ENCODE assay signal across 10 cellular contexts in the genomic region with DNA sequence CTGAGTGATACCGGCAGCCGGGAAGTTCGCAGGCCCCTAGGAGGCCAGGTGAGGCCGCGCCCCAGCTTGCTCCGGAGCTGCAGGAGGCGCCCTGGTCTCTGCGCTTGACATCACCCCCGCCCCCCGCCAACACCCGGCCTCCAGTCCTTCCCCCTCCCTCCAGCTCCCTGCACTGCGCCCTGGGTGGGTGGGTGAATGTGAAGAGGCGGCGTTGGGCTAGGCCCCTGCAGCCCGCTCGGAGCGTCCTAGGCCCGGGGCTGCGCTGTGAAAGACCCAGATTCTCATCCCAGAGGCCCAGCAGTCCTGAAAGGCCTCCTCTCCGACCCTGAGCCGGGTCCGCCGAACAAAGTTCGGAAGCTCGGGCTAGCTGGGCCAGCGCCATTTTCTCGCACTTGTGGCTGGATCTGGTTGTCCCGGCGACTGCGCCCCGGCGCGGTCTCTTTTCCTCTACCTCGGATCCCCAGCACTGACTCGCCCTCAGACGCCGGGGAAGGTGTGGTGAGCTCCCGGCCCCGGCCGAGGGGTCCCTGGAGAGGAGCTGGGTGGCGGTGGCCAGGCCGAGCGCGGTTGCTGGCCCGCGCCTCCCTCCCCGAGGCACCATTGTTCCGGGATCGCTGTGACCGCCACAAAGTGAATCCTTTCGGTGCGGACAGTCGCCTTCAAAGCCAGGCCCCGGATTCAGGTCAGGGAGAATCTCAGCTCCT. TPM values are rescaled to one million over a fixed set of nuclear protein-coding genes. Genes with fewer than 3 reads are reported as not detected.
DNase-seq lines count a peak whose midpoint lies in the region; ATAC-seq, FAIRE-seq and TF ChIP-seq lines count a peak whose summit lies in the region.
"Had no signal": no experiment of that assay in that cellular context is flagged by ENCODE, and none has a peak within 500 bp of the region (broad histone marks: within the 10 kb centered on the region; RNA-seq: fewer than 3 reads in every experiment).

No MANE protein-coding gene starts in this region.

- no TSS peak for BruUV-seq in HepG2 (replicated peaks; lab: Mats Ljungman, UMichigan)
- no TSS peak for BruUV-seq in endothelial cell of umbilical vein (replicated peaks; lab: Mats Ljungman, UMichigan)

- H3K79me2 ChIP-seq in HepG2 (ENCODE audit: insufficient read depth, low read length) (no peaks in the 10 kb centered on the region), endothelial cell of umbilical vein (ENCODE audit: control insufficient read depth, insufficient read depth, low read length) (no peaks in the 10 kb centered on the region)

- H3K27me3 ChIP-seq in liver (ENCODE audit: control insufficient read depth in 4 of 4, insufficient read depth in 4 of 4, low read length in 3 of 4) (peaks cover 8 to 26% (median 14%) of the 10 kb centered on the region in 4 donors), HepG2 (ENCODE audit: control insufficient read depth in 1 of 2, insufficient read depth in 2 of 2, low read length in 2 of 2) (peaks cover 1 to 29% of the 10 kb centered on the region in 2 experiments), endothelial cell of umbilical vein (ENCODE audit: control insufficient read depth in 2 of 2, insufficient read depth in 2 of 2, low read length in 2 of 2) (peaks cover 92 to 97% of the 10 kb centered on the region in 2 experiments)

- no peaks in the 10 kb centered on the region for H3K9me3 Mint-ChIP-seq in nephron progenitor cell

- FAIRE-seq in HepG2 (lab: Jason Lieb, UNC), result no peak
- no peak for FAIRE-seq in endothelial cell of umbilical vein (lab: Jason Lieb, UNC)
- FAIRE-seq: endometrium, TTC549 had no signal

- POLR2A ChIA-PET in HepG2 (lab: Yijun Ruan, JAX) (no interaction called here), endothelial cell of umbilical vein (lab: Charles Lee) (interaction anchor here (0.6 kb wide), 1 partner anchor 30 kb away, joined by 3 read pairs; no protein-coding TSS in a partner anchor)

- H3K36me3 Mint-ChIP-seq in nephron progenitor cell (ENCODE audit: low read depth), result no peaks in the 10 kb centered on the region
- H3K36me3 Mint-ChIP-seq in T-helper 17 cell (ENCODE audit: low read depth), result peaks cover 5% of the 10 kb centered on the region

- peak overlapping the region; percentile 56 to 78 for H3K9ac ChIP-seq in liver (ENCODE audit: low read depth in 1 of 2, low read length in 2 of 2)
- no peak overlapping the region for H3K9ac ChIP-seq in HepG2 (ENCODE audit: insufficient read depth, low read depth, low read length)
- H3K9ac ChIP-seq in endothelial cell of umbilical vein (replicated peaks; ENCODE audit: extremely low read depth, insufficient read depth, low read length), result no peak overlapping the region

- H3K9me3 ChIP-seq in liver (ENCODE audit: control insufficient read depth in 4 of 4, low read length in 3 of 4) (peaks cover 0 to 6% (median 0%) of the 10 kb centered on the region in 4 donors), HepG2 (ENCODE audit: low read length) (no peaks in the 10 kb centered on the region), endothelial cell of umbilical vein (replicated peaks; ENCODE audit: control insufficient read depth, insufficient read depth, low read length) (no peaks in the 10 kb centered on the region), T-helper 17 cell (ENCODE audit: control insufficient read depth, low read length, poor library complexity, severe bottlenecking) (no peaks in the 10 kb centered on the region)

- peaks cover 74% of the 10 kb centered on the region for H3K4me1 Mint-ChIP-seq in nephron progenitor cell
- no peaks in the 10 kb centered on the region for H3K4me1 Mint-ChIP-seq in T-helper 17 cell

- no peak for TF ChIP-seq RAD21 in liver (IDR thresholded peaks at IDR 0.05)
- no peak for TF ChIP-seq RAD21 in HepG2 (CRISPR knock-in tag; IDR thresholded peaks at IDR 0.05)

- in situ Hi-C loops in HepG2 (cut with HindIII; ENCODE audit: extremely low pct_ligation_motif_present, low pct_unique_long_range_greater_than_20kb), result no loop called here

- no peak overlapping the region for H2AFZ ChIP-seq in HepG2 (ENCODE audit: low read length)
- H2AFZ ChIP-seq in endothelial cell of umbilical vein (ENCODE audit: low read depth, low read length), result peak overlapping the region; percentile 21

- TF ChIP-seq POLR2A in HepG2 (IDR thresholded peaks at IDR 0.05; ENCODE audit: insufficient read depth in 1 of 2, low read depth in 2 of 2, low read length in 2 of 2) (no peak), endothelial cell of umbilical vein (IDR thresholded peaks at IDR 0.05; ENCODE audit: low read depth, low read length) (no peak)

- TF ChIP-seq CTCF in liver (IDR thresholded peaks at IDR 0.05; ENCODE audit: low read depth, low read length, missing input control), result no peak
- no peak for TF ChIP-seq CTCF in HepG2 (CRISPR knock-in tag; IDR thresholded peaks at IDR 0.05)
- TF ChIP-seq CTCF in endothelial cell of umbilical vein (IDR thresholded peaks at IDR 0.05; ENCODE audit: extremely low read depth in 1 of 2, insufficient read depth in 1 of 2, low read depth in 1 of 2, low read length in 2 of 2), result no peak
- no peak for TF ChIP-seq CTCF in nephron progenitor cell (IDR thresholded peaks at IDR 0.05)

- dilution Hi-C loops in endothelial cell of umbilical vein (cut with MboI; ENCODE audit: extremely low pct_ligation_motif_present, low sequenced_read_pairs), result no loop called here

- no peak overlapping the region for H3K27ac Mint-ChIP-seq in nephron progenitor cell
- no peak overlapping the region for H3K27ac Mint-ChIP-seq in T-helper 17 cell

- CTCF ChIA-PET in HepG2 (lab: Yijun Ruan, JAX; ENCODE audit: low intra/inter-chr PET ratio, low total read pairs), result no interaction called here
- CTCF ChIA-PET in endothelial cell of umbilical vein (lab: Charles Lee), result interaction anchor here (0.6 to 2.0 kb wide), 5 partner anchors 10 to 684 kb away, joined by 3 to 8 read pairs (median 5); no protein-coding TSS in a partner anchor

- H3K36me3 ChIP-seq in liver (ENCODE audit: control insufficient read depth in 4 of 4, insufficient read depth in 3 of 4, low read depth in 1 of 4, low read length in 3 of 4) (peaks cover 0 to 4% (median 0%) of the 10 kb centered on the region in 4 donors), HepG2 (replicated peaks in 1 of 2; ENCODE audit: control insufficient read depth in 1 of 2, insufficient read depth in 2 of 2, low read length in 2 of 2) (no peaks in the 10 kb centered on the region), endothelial cell of umbilical vein (ENCODE audit: control insufficient read depth in 2 of 2, extremely low read depth in 1 of 2, insufficient read depth in 2 of 2, low read length in 2 of 2) (no peaks in the 10 kb centered on the region)

- no peaks in the 10 kb centered on the region for H4K20me1 ChIP-seq in HepG2 (ENCODE audit: insufficient read depth, low read length)
- no peaks in the 10 kb centered on the region for H4K20me1 ChIP-seq in endothelial cell of umbilical vein (replicated peaks; ENCODE audit: control insufficient read depth, extremely low read depth, insufficient read depth, low read length)

- peaks cover 100% of the 10 kb centered on the region for H3K27me3 Mint-ChIP-seq in nephron progenitor cell (ENCODE audit: low read depth, poor library complexity)
- H3K27me3 Mint-ChIP-seq in T-helper 17 cell, result peaks cover 66% of the 10 kb centered on the region

- H3K4me2 ChIP-seq in HepG2 (ENCODE audit: low read depth, low read length) (no peak overlapping the region), endothelial cell of umbilical vein (ENCODE audit: insufficient read depth, low read length) (peak overlapping the region; percentile 42)

- peak overlapping the region; percentile 84 for H3K4me3 Mint-ChIP-seq in nephron progenitor cell
- no peak overlapping the region for H3K4me3 Mint-ChIP-seq in T-helper 17 cell

- H3K4me1 ChIP-seq in liver (ENCODE audit: control insufficient read depth in 4 of 4, insufficient read depth in 4 of 4, low read length in 3 of 4) (peaks cover 13 to 42% (median 26%) of the 10 kb centered on the region in 4 donors), HepG2 (ENCODE audit: insufficient read depth, low read length) (no peaks in the 10 kb centered on the region), endothelial cell of umbilical vein (ENCODE audit: control insufficient read depth, extremely low read depth, insufficient read depth, low read length) (peaks cover 6% of the 10 kb centered on the region)

- H3K4me3 ChIP-seq in liver (ENCODE audit: low read depth in 1 of 3, low read length in 3 of 3), result peak overlapping the region; percentile 61 to 75 (median 68)
- H3K4me3 ChIP-seq in HepG2 (replicated peaks in 1 of 3; ENCODE audit: insufficient read depth in 1 of 3, low read depth in 2 of 3, low read length in 3 of 3), result no peak overlapping the region
- H3K4me3 ChIP-seq in endothelial cell of umbilical vein (replicated peaks in 1 of 3; ENCODE audit: insufficient read depth in 1 of 3, low read depth in 1 of 3, low read length in 3 of 3), result peak overlapping the region in 1 of 3 experiments; percentile 29

- peak overlapping the region; percentile 39 to 60 for H3K27ac ChIP-seq in liver (ENCODE audit: low read depth in 1 of 2, low read length in 2 of 2)
- no peak overlapping the region for H3K27ac ChIP-seq in HepG2 (ENCODE audit: extremely low read length, insufficient read depth, low read length)
- H3K27ac ChIP-seq in endothelial cell of umbilical vein (ENCODE audit: insufficient read depth, low read depth, low read length), result no peak overlapping the region

- no peaks in the 10 kb centered on the region for H3K9me1 ChIP-seq in endothelial cell of umbilical vein (replicated peaks; ENCODE audit: control insufficient read depth, extremely low read depth, insufficient read depth, low read length)

- DNase-seq in HepG2 (ENCODE audit: low spot score), result no peak
- no peak for DNase-seq in endothelial cell of umbilical vein (ENCODE audit: low read depth, low spot score)
- peak; percentile 66 for DNase-seq in nephron progenitor cell
- no peak for DNase-seq in activated CD4-positive, CD25-positive, alpha-beta regulatory T cell (lab: John Stamatoyannopoulos, UW)
- DNase-seq in activated CD4-positive, CD25-positive, alpha-beta regulatory T cell treated with anti-CD3 and anti-CD28 coated beads, Interleukin-2, amount 50 U/mL, for 72 hours, result no peak
- no peak for DNase-seq in T-helper 17 cell

- WGBS in liver, result 8% methylated on average over 54 of the region's 54 CpGs
- whole genome bisulfite sequencing in HepG2 (ENCODE audit: low lambda C conversion rate), result 78% methylated on average over 43 of the region's 54 CpGs

- ATAC-seq in HepG2 (no peak), HG03108 (IDR thresholded peaks at IDR 0.05; ENCODE audit: unreplicated experiment) (no peak), T-helper 17 cell (no peak)

- TF ChIP-seq EP300 in HepG2 (IDR thresholded peaks at IDR 0.05; ENCODE audit: low read depth in 2 of 2, low read length in 2 of 2) (no peak), HepG2 (CRISPR knock-in tag; IDR thresholded peaks at IDR 0.05; ENCODE audit: borderline replicate concordance) (no peak)

- intact Hi-C loops in HepG2 (cut with micrococcal nuclease; ENCODE audit: unreplicated experiment) (no loop called here), endothelial cell of umbilical vein (cut with micrococcal nuclease) (loop anchor here (1.0 kb wide), 1 partner anchor 16 kb away; a partner anchor contains a TSS)

RNA-seq across cellular contexts. Expression of a gene that starts 12.9 kb away (rescaled TPM):
- total RNA-seq in liver (not detected), HepG2 (2016; rRNA removed; fragmentation: Illumina TruSeq; extraction: Trizol) (not detected in 2 replicates), endothelial cell of umbilical vein (not detected in 2 replicates), T-helper 17 cell (not detected)
- polyA plus RNA-seq in liver (under 1 TPM in 1 of 2 donors, not detected in 1; 0.06 TPM), HepG2 (2011; rRNA removed) (not detected in 2 replicates), endothelial cell of umbilical vein (not detected in 2 replicates)
- not detected in 2 replicates for total RNA-seq in HepG2 (2016; cell fraction: cytosol; rRNA removed; fragmentation: Illumina TruSeq; extraction: Trizol; ENCODE audit: low read depth)
- not detected in 2 replicates for total RNA-seq in HepG2 (2016; cell fraction: insoluble cytoplasmic fraction; rRNA removed; fragmentation: Illumina TruSeq; extraction: Trizol)
- total RNA-seq in HepG2 (2016; cell fraction: membrane; rRNA removed; fragmentation: Illumina TruSeq; extraction: Trizol), result not detected in 2 replicates
- not detected in 2 replicates for total RNA-seq in HepG2 (2016; cell fraction: nucleus; rRNA removed; fragmentation: Illumina TruSeq; extraction: Trizol)
- not detected in 2 replicates for polyA plus RNA-seq in HepG2 (2011; cell fraction: cytosol; rRNA removed)
- polyA plus RNA-seq in HepG2 (2011; cell fraction: nucleus; rRNA removed), result not detected in 2 replicates
- polyA plus RNA-seq in HepG2 (2012), result not detected in 2 replicates
- not detected in 2 replicates for polyA plus RNA-seq in HepG2 (2016; cell fraction: cytosol; fragmentation: Illumina TruSeq; extraction: Trizol; ENCODE audit: low read depth)
- not detected in 2 replicates for polyA plus RNA-seq in HepG2 (2016; cell fraction: insoluble cytoplasmic fraction; fragmentation: Illumina TruSeq; extraction: Trizol; ENCODE audit: low read depth)
- not detected in 2 replicates for polyA plus RNA-seq in HepG2 (2016; cell fraction: membrane; fragmentation: Illumina TruSeq; extraction: Trizol; ENCODE audit: low read depth)
- not detected in 2 replicates for polyA plus RNA-seq in HepG2 (2016; cell fraction: nucleus; fragmentation: Illumina TruSeq; extraction: Trizol; ENCODE audit: insufficient read depth, low read depth)
- not detected in 2 replicates for polyA minus RNA-seq in HepG2 (2011; rRNA and poly(A)+ RNA removed; ENCODE audit: low replicate concordance)
- not detected in 2 replicates for polyA minus RNA-seq in HepG2 (2011; cell fraction: cytosol; rRNA and poly(A)+ RNA removed)
- polyA minus RNA-seq in HepG2 (2011; cell fraction: nucleus; rRNA and poly(A)+ RNA removed), result not detected in 2 replicates
- not detected in 2 replicates for polyA plus RNA-seq in endothelial cell of umbilical vein (2011; cell fraction: cytosol; rRNA removed)
- polyA plus RNA-seq in endothelial cell of umbilical vein (2011; cell fraction: nucleus; rRNA removed), result not detected in 2 replicates
- not detected in 2 replicates for polyA plus RNA-seq in endothelial cell of umbilical vein (2012)
- polyA minus RNA-seq in endothelial cell of umbilical vein, result not detected in 2 replicates
- polyA minus RNA-seq in endothelial cell of umbilical vein (2011; cell fraction: cytosol; rRNA and poly(A)+ RNA removed), result not detected
- polyA minus RNA-seq in endothelial cell of umbilical vein (2011; cell fraction: nucleus; rRNA and poly(A)+ RNA removed), result not detected in 2 replicates

RNA-seq across cellular contexts. Expression of a gene that starts 15.8 kb away (rescaled TPM):
- total RNA-seq in liver, result not detected
- polyA plus RNA-seq in liver, result 1 to 10 TPM in 1 of 2 donors, not detected in 1; 4.4 TPM
- not detected in 2 replicates for total RNA-seq in HepG2 (2016; rRNA removed; fragmentation: Illumina TruSeq; extraction: Trizol)
- total RNA-seq in HepG2 (2016; cell fraction: cytosol; rRNA removed; fragmentation: Illumina TruSeq; extraction: Trizol; ENCODE audit: low read depth), result not detected in 2 replicates
- total RNA-seq in HepG2 (2016; cell fraction: insoluble cytoplasmic fraction; rRNA removed; fragmentation: Illumina TruSeq; extraction: Trizol), result not detected in 2 replicates
- total RNA-seq in HepG2 (2016; cell fraction: membrane; rRNA removed; fragmentation: Illumina TruSeq; extraction: Trizol), result not detected in 2 replicates
- not detected in 2 replicates for total RNA-seq in HepG2 (2016; cell fraction: nucleus; rRNA removed; fragmentation: Illumina TruSeq; extraction: Trizol)
- not detected in 2 replicates for polyA plus RNA-seq in HepG2 (2011; rRNA removed)
- not detected in 2 replicates for polyA plus RNA-seq in HepG2 (2011; cell fraction: cytosol; rRNA removed)
- not detected in 2 replicates for polyA plus RNA-seq in HepG2 (2011; cell fraction: nucleus; rRNA removed)
- not detected in 2 replicates for polyA plus RNA-seq in HepG2 (2012)
- not detected in 2 replicates for polyA plus RNA-seq in HepG2 (2016; cell fraction: cytosol; fragmentation: Illumina TruSeq; extraction: Trizol; ENCODE audit: low read depth)
- not detected in 2 replicates for polyA plus RNA-seq in HepG2 (2016; cell fraction: insoluble cytoplasmic fraction; fragmentation: Illumina TruSeq; extraction: Trizol; ENCODE audit: low read depth)
- not detected in 2 replicates for polyA plus RNA-seq in HepG2 (2016; cell fraction: membrane; fragmentation: Illumina TruSeq; extraction: Trizol; ENCODE audit: low read depth)
- polyA plus RNA-seq in HepG2 (2016; cell fraction: nucleus; fragmentation: Illumina TruSeq; extraction: Trizol; ENCODE audit: insufficient read depth, low read depth), result not detected in 2 replicates
- polyA minus RNA-seq in HepG2 (2011; rRNA and poly(A)+ RNA removed; ENCODE audit: low replicate concordance), result not detected in 2 replicates
- not detected in 2 replicates for polyA minus RNA-seq in HepG2 (2011; cell fraction: cytosol; rRNA and poly(A)+ RNA removed)
- polyA minus RNA-seq in HepG2 (2011; cell fraction: nucleus; rRNA and poly(A)+ RNA removed), result not detected in 2 replicates
- total RNA-seq in endothelial cell of umbilical vein, result not detected in 2 replicates
- polyA plus RNA-seq in endothelial cell of umbilical vein, result not detected in 2 replicates
- polyA plus RNA-seq in endothelial cell of umbilical vein (2011; cell fraction: cytosol; rRNA removed), result not detected in 2 replicates
- not detected in 2 replicates for polyA plus RNA-seq in endothelial cell of umbilical vein (2011; cell fraction: nucleus; rRNA removed)
- not detected in 2 replicates for polyA plus RNA-seq in endothelial cell of umbilical vein (2012)
- polyA minus RNA-seq in endothelial cell of umbilical vein, result not detected in 2 replicates
- not detected for polyA minus RNA-seq in endothelial cell of umbilical vein (2011; cell fraction: cytosol; rRNA and poly(A)+ RNA removed)
- not detected in 2 replicates for polyA minus RNA-seq in endothelial cell of umbilical vein (2011; cell fraction: nucleus; rRNA and poly(A)+ RNA removed)
- total RNA-seq in T-helper 17 cell, result not detected

Comparison
In these comparisons a context has a peak if more than half of its experiments do, and no peak if none do; other contexts are left out.
1. H3K27ac ChIP-seq: peak in liver (2 of 2); none in HepG2 (single experiment) and endothelial cell of umbilical vein (single experiment).
2. H3K4me3 ChIP-seq: peak in liver (3 of 3); none in HepG2 (0 of 3).
3. H3K9ac ChIP-seq: peak in liver (2 of 2); none in HepG2 (single experiment) and endothelial cell of umbilical vein (single experiment).